Comparison of ENCODE assay signal across 8 cellular contexts in the genomic region with DNA sequence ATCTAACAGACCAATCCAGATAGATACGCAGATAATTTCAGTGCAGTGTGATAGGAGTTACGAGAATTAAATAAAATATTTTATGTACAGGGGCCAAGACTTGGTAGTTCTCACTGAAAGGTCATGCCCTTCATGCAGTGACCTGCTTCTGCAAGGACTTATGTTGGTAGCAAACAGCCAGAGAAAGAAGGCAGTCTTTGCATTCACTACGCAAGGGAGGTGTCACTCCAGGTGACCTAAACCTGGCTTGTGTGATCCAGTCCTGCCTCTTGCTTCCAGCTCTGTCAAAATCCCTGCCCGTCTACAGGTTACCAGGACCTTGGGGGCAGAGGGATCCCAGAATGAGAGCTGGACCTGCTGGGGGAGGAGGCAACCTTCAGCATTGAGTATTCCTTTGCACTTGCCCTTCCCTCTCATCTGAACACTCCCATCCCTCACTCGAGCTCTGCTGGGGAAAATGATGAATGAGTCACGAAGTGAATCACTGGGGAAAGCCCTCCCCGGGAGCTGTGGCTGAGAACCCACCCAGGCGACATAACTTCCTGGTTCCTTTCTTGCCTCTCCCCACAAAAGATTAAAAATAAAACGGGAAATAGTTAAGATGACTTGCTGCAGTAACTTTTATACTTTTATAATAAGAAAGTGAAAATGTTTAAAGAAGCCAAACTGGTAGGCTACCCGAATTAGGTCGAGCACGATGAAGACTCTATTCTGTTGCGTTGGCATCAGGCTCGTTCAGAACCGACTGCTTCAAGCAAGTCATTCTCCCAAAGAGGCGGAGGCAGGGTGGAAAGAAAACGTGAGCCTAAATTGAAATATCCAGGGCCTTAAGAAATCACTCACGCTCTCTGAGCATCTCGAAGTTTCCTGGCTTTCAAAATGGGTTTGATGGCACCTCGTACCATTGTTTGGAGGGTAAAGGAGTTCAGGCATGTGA.
DNase-seq lines count a peak whose midpoint lies in the region; ATAC-seq and TF ChIP-seq lines count a peak whose summit lies in the region.

No MANE protein-coding gene starts in this region.

- DNase-seq in HPDE6-E6E7 (ENCODE audit: extremely low spot score): peak; percentile 93
- peak; percentile 28 for DNase-seq in activated CD4-positive, alpha-beta memory T cell treated with anti-CD3 and anti-CD28 coated beads, Interleukin-2, amount 10 ng/mL, durations not matched to agents 7 days and 5 days
- no peak for DNase-seq in esophagus squamous epithelium (lab: John Stamatoyannopoulos, UW)
- DNase-seq in posterior cingulate gyrus: no peak
- DNase-seq in NCI-H524 treated with DMSO at 0.1 percent for 48 hours (lab: John Stamatoyannopoulos, UW): no peak
- DNase-seq in pons (ENCODE audit: low spot score): no peak

- ATAC-seq in GM19043 (IDR thresholded peaks at IDR 0.05; ENCODE audit: low read depth, unreplicated experiment): peak; percentile 45

- H3K36me3 ChIP-seq in esophagus squamous epithelium: no peaks in the 10 kb centered on the region
- no peaks in the 10 kb centered on the region for H3K36me3 ChIP-seq in rectal smooth muscle tissue (ENCODE audit: control insufficient read depth, insufficient read depth, low read length)

- peak overlapping the region; percentile 74 to 86 (median 83) for H3K27ac ChIP-seq in esophagus squamous epithelium
- no peak overlapping the region for H3K27ac ChIP-seq in rectal smooth muscle tissue (ENCODE audit: low read depth, low read length)

- TF ChIP-seq POLR2A in esophagus squamous epithelium (IDR thresholded peaks at IDR 0.05): no peak

- H3K9me3 ChIP-seq in esophagus squamous epithelium: no peaks in the 10 kb centered on the region

- H3K27me3 ChIP-seq in esophagus squamous epithelium (no peaks in the 10 kb centered on the region), rectal smooth muscle tissue (ENCODE audit: control insufficient read depth, insufficient read depth, low read length) (no peaks in the 10 kb centered on the region)

- 16 to 17% methylated on average over 20 of the region's 20 CpGs for WGBS in esophagus squamous epithelium, 2 donors

- no peak for TF ChIP-seq CTCF in esophagus squamous epithelium (IDR thresholded peaks at IDR 0.05)

- intact Hi-C loops in esophagus squamous epithelium (cut with DNase I) (loop anchor here (10.0 kb wide), 2 partner anchors 105 to 185 kb away; no protein-coding TSS in a partner anchor), posterior cingulate gyrus (cut with DNase I) (loop anchor here (10.0 kb wide), 1 partner anchor 115 kb away; no protein-coding TSS in a partner anchor)

- H3K27me3 Mint-ChIP-seq in activated CD4-positive, alpha-beta memory T cell treated with anti-CD3 and anti-CD28 coated beads, Interleukin-2, amount 10 ng/mL, durations not matched to agents 7 days and 5 days: no peaks in the 10 kb centered on the region

- POLR2A ChIA-PET in activated CD4-positive, alpha-beta memory T cell treated with anti-CD3 and anti-CD28 coated beads, Interleukin-2, amount 10 ng/mL, durations not matched to agents 7 days and 5 days (lab: Charles Lee): no interaction called here

- peaks cover 20 to 60% (median 31%) of the 10 kb centered on the region in 3 donors for H3K4me1 ChIP-seq in esophagus squamous epithelium
- no peaks in the 10 kb centered on the region for H3K4me1 ChIP-seq in rectal smooth muscle tissue (ENCODE audit: control insufficient read depth, insufficient read depth, low read length)

- peaks cover 46% of the 10 kb centered on the region for H3K4me1 Mint-ChIP-seq in activated CD4-positive, alpha-beta memory T cell treated with anti-CD3 and anti-CD28 coated beads, Interleukin-2, amount 10 ng/mL, durations not matched to agents 7 days and 5 days

- no peak overlapping the region for H3K27ac Mint-ChIP-seq in activated CD4-positive, alpha-beta memory T cell treated with anti-CD3 and anti-CD28 coated beads, Interleukin-2, amount 10 ng/mL, durations not matched to agents 7 days and 5 days

- CTCF ChIA-PET in activated CD4-positive, alpha-beta memory T cell treated with anti-CD3 and anti-CD28 coated beads, Interleukin-2, amount 10 ng/mL, durations not matched to agents 7 days and 5 days (lab: Charles Lee): no interaction called here

- peak overlapping the region; percentile 13 to 54 (median 25) for H3K4me3 ChIP-seq in esophagus squamous epithelium
- peak overlapping the region; percentile 35 for H3K4me3 ChIP-seq in rectal smooth muscle tissue (ENCODE audit: low read length)

- no peak overlapping the region for H3K9ac ChIP-seq in rectal smooth muscle tissue (ENCODE audit: low read length)

- no peaks in the 10 kb centered on the region for H3K9me3 Mint-ChIP-seq in activated CD4-positive, alpha-beta memory T cell treated with anti-CD3 and anti-CD28 coated beads, Interleukin-2, amount 10 ng/mL, durations not matched to agents 7 days and 5 days

- H3K36me3 Mint-ChIP-seq in activated CD4-positive, alpha-beta memory T cell treated with anti-CD3 and anti-CD28 coated beads, Interleukin-2, amount 10 ng/mL, durations not matched to agents 7 days and 5 days (ENCODE audit: low read depth): no peaks in the 10 kb centered on the region

- H3K4me3 Mint-ChIP-seq in activated CD4-positive, alpha-beta memory T cell treated with anti-CD3 and anti-CD28 coated beads, Interleukin-2, amount 10 ng/mL, durations not matched to agents 7 days and 5 days: peak overlapping the region; percentile 5

Comparison
In these comparisons a context has a peak if more than half of its experiments do, and no peak if none do; other contexts are left out.
1. DNase-seq: peak in HPDE6-E6E7 (single experiment) and activated CD4-positive, alpha-beta memory T cell treated with anti-CD3 and anti-CD28 coated beads, Interleukin-2, amount 10 ng/mL, durations not matched to agents 7 days and 5 days (single experiment); none in esophagus squamous epithelium (single experiment), posterior cingulate gyrus (0 of 10), NCI-H524 treated with DMSO at 0.1 percent for 48 hours (single experiment) and pons (single experiment).